Comparison of ENCODE assay signal across 25 cellular contexts in genomic region chr11:36108812-36109498, GRCh38.
A peak's percentile ranks its signal among the peaks of the same experiment; 100 is the strongest.
DNase-seq lines count a peak whose midpoint lies in the region; ATAC-seq and TF ChIP-seq lines count a peak whose summit lies in the region.
"Had no signal": no experiment of that assay in that cellular context is flagged by ENCODE, and none has a peak within 500 bp of the region (broad histone marks: within the 10 kb centered on the region; RNA-seq: fewer than 3 reads in every experiment).

No MANE protein-coding gene starts in this region.

- H3K4me3 ChIP-seq in left ventricle myocardium inferior (no peak overlapping the region), iPS-18a (ENCODE audit: low read length) (no peak overlapping the region), testis (no peak overlapping the region)
- H3K4me3 ChIP-seq: PC-9, right atrium auricular region had no signal

- CTCF ChIA-PET in activated CD8-positive, alpha-beta T cell treated with anti-CD3 and anti-CD28 coated beads, Interleukin-2, amount 10 ng/mL, durations not matched to agents 7 days and 5 days (lab: Charles Lee), result no interaction called here

- H3K4me1 ChIP-seq in left ventricle myocardium inferior (peaks cover 14% of the 10 kb centered on the region), iPS-18a (ENCODE audit: control insufficient read depth, low read depth, low read length) (peaks cover 50% of the 10 kb centered on the region), testis (peaks cover 7% of the 10 kb centered on the region)
- H3K4me1 ChIP-seq: parathyroid adenoma had no signal

- DNase-seq in left ventricle myocardium inferior (no peak), cardiac septum (ENCODE audit: low spot score) (no peak), caudate nucleus (lab: John Stamatoyannopoulos, UW) (no peak), testis (no peak)
- DNase-seq in activated CD8-positive, alpha-beta T cell treated with anti-CD3 and anti-CD28 coated beads, Interleukin-2, amount 10 ng/mL, durations not matched to agents 7 days and 5 days, result no peak
- DNase-seq: activated CD4-positive, alpha-beta T cell treated with anti-CD3 and anti-CD28 coated beads for 4 hours; activated naive CD4-positive, alpha-beta T cell treated with anti-CD3 and anti-CD28 coated beads, Interleukin-2, amount 10 ng/mL, durations not matched to agents 7 days and 5 days; activated T-cell treated with anti-CD3 and anti-CD28 coated beads, Interleukin-2, amount 50 U/mL, for 72 hours; amniotic stem cell; central memory CD4-positive, alpha-beta T cell; DND-41; GOT3; left ventricle myocardium superior; natural killer cell; NCI-H1694; NCI-H446; PC-9; SHP77 treated with DMSO at 0.1 percent for 48 hours; stimulated activated CD4-positive, alpha-beta T cell treated with anti-CD3 and anti-CD28 coated beads, Interleukin-4, amount 100 ng/mL, for 1 hour; stimulated activated naive CD4-positive, alpha-beta T cell had no signal

- no peak for TF ChIP-seq CTCF in left ventricle myocardium inferior (IDR thresholded peaks at IDR 0.05; ENCODE audit: borderline replicate concordance)
- no peak for TF ChIP-seq CTCF in testis (IDR thresholded peaks at IDR 0.05)

- H3K27me3 Mint-ChIP-seq in activated CD8-positive, alpha-beta T cell treated with anti-CD3 and anti-CD28 coated beads, Interleukin-2, amount 10 ng/mL, durations not matched to agents 7 days and 5 days (ENCODE audit: low read depth), result no peaks in the 10 kb centered on the region
- H3K27me3 Mint-ChIP-seq: activated naive CD4-positive, alpha-beta T cell treated with anti-CD3 and anti-CD28 coated beads, Interleukin-2, amount 10 ng/mL, durations not matched to agents 7 days and 5 days had no signal

- H3K27me3 ChIP-seq in left ventricle myocardium inferior (ENCODE audit: low read depth), result peaks cover 87% of the 10 kb centered on the region
- H3K27me3 ChIP-seq in iPS-18a (ENCODE audit: control insufficient read depth, insufficient read depth, low read length), result no peaks in the 10 kb centered on the region
- no peaks in the 10 kb centered on the region for H3K27me3 ChIP-seq in testis
- H3K27me3 ChIP-seq: right atrium auricular region had no signal

- WGBS in testis, 2 donors, result 90 to 92% methylated on average over 11 of the region's 11 CpGs

- no peak for ATAC-seq in activated CD8-positive, alpha-beta T cell treated with anti-CD3 and anti-CD28 coated beads, Interleukin-2, amount 10 ng/mL, durations not matched to agents 7 days and 5 days
- no peak for ATAC-seq in esophagus mucosa
- ATAC-seq: activated T-cell treated with anti-CD3 and anti-CD28 coated beads, Interleukin-2, amount 50 U/mL, for 72 hours; left ventricle myocardium superior; natural killer cell had no signal

- H3K36me3 Mint-ChIP-seq in activated CD8-positive, alpha-beta T cell treated with anti-CD3 and anti-CD28 coated beads, Interleukin-2, amount 10 ng/mL, durations not matched to agents 7 days and 5 days (ENCODE audit: low read depth), result no peaks in the 10 kb centered on the region
- H3K36me3 Mint-ChIP-seq: activated naive CD4-positive, alpha-beta T cell treated with anti-CD3 and anti-CD28 coated beads, Interleukin-2, amount 10 ng/mL, durations not matched to agents 7 days and 5 days; natural killer cell had no signal

- POLR2A ChIA-PET in activated CD8-positive, alpha-beta T cell treated with anti-CD3 and anti-CD28 coated beads, Interleukin-2, amount 10 ng/mL, durations not matched to agents 7 days and 5 days (lab: Charles Lee), result no interaction called here

- H3K36me3 ChIP-seq in left ventricle myocardium inferior, result no peaks in the 10 kb centered on the region
- H3K36me3 ChIP-seq in iPS-18a (ENCODE audit: control insufficient read depth, low read depth, low read length), result no peaks in the 10 kb centered on the region
- no peaks in the 10 kb centered on the region for H3K36me3 ChIP-seq in testis (ENCODE audit: low read depth, missing control alignments)
- H3K36me3 ChIP-seq: right atrium auricular region had no signal

- no peak overlapping the region for H3K27ac Mint-ChIP-seq in activated CD8-positive, alpha-beta T cell treated with anti-CD3 and anti-CD28 coated beads, Interleukin-2, amount 10 ng/mL, durations not matched to agents 7 days and 5 days
- H3K27ac Mint-ChIP-seq: activated naive CD4-positive, alpha-beta T cell treated with anti-CD3 and anti-CD28 coated beads, Interleukin-2, amount 10 ng/mL, durations not matched to agents 7 days and 5 days; activated T-cell treated with anti-CD3 and anti-CD28 coated beads, Interleukin-2, amount 50 U/mL, for 72 hours; natural killer cell had no signal

- H3K9me3 ChIP-seq in left ventricle myocardium inferior (replicated peaks), result peaks cover 16% of the 10 kb centered on the region
- peaks cover 8% of the 10 kb centered on the region for H3K9me3 ChIP-seq in iPS-18a (ENCODE audit: control insufficient read depth, low read depth, low read length)
- H3K9me3 ChIP-seq in testis, result no peaks in the 10 kb centered on the region

- H3K9me3 Mint-ChIP-seq in activated CD8-positive, alpha-beta T cell treated with anti-CD3 and anti-CD28 coated beads, Interleukin-2, amount 10 ng/mL, durations not matched to agents 7 days and 5 days (ENCODE audit: insufficient read depth), result no peaks in the 10 kb centered on the region
- H3K9me3 Mint-ChIP-seq: natural killer cell had no signal

- intact Hi-C loops in left ventricle myocardium inferior (cut with micrococcal nuclease) (no loop called here), cardiac septum (cut with DNase I) (no loop called here), testis (cut with DNase I; ENCODE audit: low total_unique reads) (no loop called here)

- TF ChIP-seq POLR2A in testis (IDR thresholded peaks at IDR 0.05), result no peak

- peak overlapping the region; percentile 44 for H3K9ac ChIP-seq in iPS-18a (ENCODE audit: low read length)
- H3K9ac ChIP-seq: parathyroid adenoma had no signal

- H3K27ac ChIP-seq in left ventricle myocardium inferior (replicated peaks) (peak overlapping the region; percentile 19), caudate nucleus (ENCODE audit: low read depth, low read length) (peak overlapping the region; percentile 18), iPS-18a (ENCODE audit: low read length) (peak overlapping the region; percentile 75), temporal lobe (ENCODE audit: low read depth, low read length) (peak overlapping the region; percentile 72), testis (no peak overlapping the region)
- H3K27ac ChIP-seq: parathyroid adenoma, PC-9, right atrium auricular region had no signal

- no peak overlapping the region for H3K4me3 Mint-ChIP-seq in activated CD8-positive, alpha-beta T cell treated with anti-CD3 and anti-CD28 coated beads, Interleukin-2, amount 10 ng/mL, durations not matched to agents 7 days and 5 days
- H3K4me3 Mint-ChIP-seq: activated naive CD4-positive, alpha-beta T cell treated with anti-CD3 and anti-CD28 coated beads, Interleukin-2, amount 10 ng/mL, durations not matched to agents 7 days and 5 days; activated T-cell treated with anti-CD3 and anti-CD28 coated beads, Interleukin-2, amount 50 U/mL, for 72 hours; natural killer cell had no signal

- no peaks in the 10 kb centered on the region for H3K4me1 Mint-ChIP-seq in activated CD8-positive, alpha-beta T cell treated with anti-CD3 and anti-CD28 coated beads, Interleukin-2, amount 10 ng/mL, durations not matched to agents 7 days and 5 days (ENCODE audit: low read depth)
- H3K4me1 Mint-ChIP-seq: natural killer cell had no signal

Comparison
In these comparisons a context has a peak if more than half of its experiments do, and no peak if none do; other contexts are left out.
1. H3K27ac ChIP-seq: peak in left ventricle myocardium inferior (single experiment), caudate nucleus (single experiment), iPS-18a (single experiment) and temporal lobe (single experiment); none in testis (0 of 2).